In the genomic region with DNA sequence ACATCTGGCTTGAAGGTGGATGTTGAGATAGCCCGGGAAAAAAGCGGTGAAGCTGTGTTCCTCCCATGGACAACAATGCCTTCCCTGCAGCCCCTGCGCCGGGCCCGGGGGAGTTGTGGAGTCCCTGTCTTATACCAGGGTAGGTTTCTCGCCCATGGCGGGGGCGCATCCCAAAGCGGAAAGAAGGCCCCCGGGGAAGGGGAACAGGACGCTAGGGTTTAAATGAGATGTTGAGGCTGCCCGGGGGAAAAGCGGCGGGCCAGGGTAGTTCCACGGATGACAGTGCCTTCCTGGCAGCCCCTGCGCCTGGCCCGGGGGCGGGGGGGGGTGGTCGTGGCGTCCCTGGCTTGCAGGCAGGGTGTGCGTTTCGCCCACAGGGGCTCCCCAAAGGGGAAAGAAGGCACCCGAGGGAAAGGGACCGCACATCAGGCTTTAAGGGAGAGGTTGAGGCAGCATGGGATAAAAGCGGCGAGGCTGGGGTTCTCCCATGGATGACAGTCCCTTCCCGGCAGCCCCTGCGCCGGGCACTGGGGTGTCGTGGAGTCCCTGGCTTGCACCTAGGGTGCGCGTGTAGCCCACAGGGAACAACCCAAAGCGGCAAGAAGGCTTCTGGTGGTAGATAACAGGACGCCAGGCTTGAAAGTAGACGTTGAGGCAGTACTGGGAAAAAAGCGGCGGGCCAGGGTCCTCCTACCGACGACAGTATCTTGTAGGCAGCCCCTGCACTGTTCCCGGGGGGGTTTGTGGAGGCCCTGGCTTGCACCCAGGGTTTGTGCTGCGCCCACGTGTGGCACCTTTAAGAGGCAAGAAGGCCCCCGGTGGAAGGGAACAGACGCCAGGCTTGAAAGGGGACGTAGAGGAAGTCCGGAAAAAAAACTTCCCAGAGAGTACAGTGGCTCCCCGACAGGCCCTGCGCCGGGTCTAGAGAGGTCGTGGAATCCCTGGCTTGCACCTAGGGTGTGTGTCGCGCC, we compare ENCODE assay signal across 29 cellular contexts.
"Had no signal": no experiment of that assay in that cellular context is flagged by ENCODE, and none has a peak within 500 bp of the region (broad histone marks: within the 10 kb centered on the region; RNA-seq: fewer than 3 reads in every experiment).

No MANE protein-coding gene starts in this region.

- FAIRE-seq: endothelial cell of umbilical vein, frontal cortex, urothelium cell line had no signal

- H3K9me3 Mint-ChIP-seq: effector memory CD8-positive, alpha-beta T cell; natural killer cell; stimulated activated effector memory CD8-positive, alpha-beta T cell treated with anti-CD3 and anti-CD28 coated beads, Interleukin-12 subunit alpha, Interleukin-12 subunit beta, amount 100 ng/mL, for 72 hours had no signal

- H3K79me2 ChIP-seq: hepatocyte had no signal

- H3K27ac Mint-ChIP-seq: activated naive CD4-positive, alpha-beta T cell treated with anti-CD3 and anti-CD28 coated beads, Interleukin-2, amount 50 U/mL, for 72 hours; effector memory CD8-positive, alpha-beta T cell; immature natural killer cell; natural killer cell; stimulated activated effector memory CD8-positive, alpha-beta T cell treated with anti-CD3 and anti-CD28 coated beads, Interleukin-12 subunit alpha, Interleukin-12 subunit beta, amount 100 ng/mL, for 72 hours; T-helper 2 cell treated with Interferon-gamma antibody and Interleukin-4, amounts not matched to agents 5 μg/mL and 100 μg/mL, for 36 hours had no signal

- H3K4me1 ChIP-seq: ascending aorta, left ventricle myocardium inferior, prostate gland, stomach, suprapubic skin, tibial nerve had no signal

- H3K36me3 Mint-ChIP-seq: immature natural killer cell; natural killer cell; stimulated activated effector memory CD8-positive, alpha-beta T cell treated with anti-CD3 and anti-CD28 coated beads, Interleukin-12 subunit alpha, Interleukin-12 subunit beta, amount 100 ng/mL, for 72 hours had no signal

- H3K27ac ChIP-seq: ascending aorta, brain microvascular endothelial cell, hepatocyte, left ventricle myocardium inferior, ovary, prostate gland, stomach, suprapubic skin, tibial nerve, VCaP had no signal

- ATAC-seq: activated CD4-positive, CD25-positive, alpha-beta regulatory T cell treated with anti-CD3 and anti-CD28 coated beads, Interleukin-2, amount 50 U/mL, for 24 hours; activated naive CD4-positive, alpha-beta T cell treated with anti-CD3 and anti-CD28 coated beads, Interleukin-2, amount 50 U/mL, for 72 hours; effector memory CD8-positive, alpha-beta T cell; esophagus mucosa; natural killer cell; stimulated activated effector memory CD8-positive, alpha-beta T cell treated with anti-CD3 and anti-CD28 coated beads, Interleukin-12 subunit alpha, Interleukin-12 subunit beta, amount 100 ng/mL, for 72 hours had no signal

- H3K4me2 ChIP-seq: hepatocyte had no signal

- DNase-seq: activated CD4-positive, alpha-beta T cell treated with anti-CD3 and anti-CD28 coated beads, Interleukin-2, amount 50 U/mL, for 1 hour; activated gamma-delta T cell treated with Interleukin-2 at 50 U/mL for 16 hours; activated T-cell treated with anti-CD3 and anti-CD28 coated beads, Interleukin-2, amount 50 U/mL, for 1 hour; brain microvascular endothelial cell; central memory CD4-positive, alpha-beta T cell; effector memory CD8-positive, alpha-beta T cell; glutamatergic neuron; immature natural killer cell; kidney glomerular epithelial cell; left ventricle myocardium inferior; midbrain; natural killer cell; stimulated activated CD4-positive, alpha-beta T cell treated with anti-CD3 and anti-CD28 coated beads, Interleukin-1b, Interleukin-23, amount 100 ng/mL, for 48 hours; stomach had no signal

- H3K36me3 ChIP-seq: ascending aorta, brain microvascular endothelial cell, left ventricle myocardium inferior, ovary, prostate gland, stomach, suprapubic skin, tibial nerve had no signal

- H3K4me1 Mint-ChIP-seq: immature natural killer cell; natural killer cell; stimulated activated effector memory CD8-positive, alpha-beta T cell treated with anti-CD3 and anti-CD28 coated beads, Interleukin-12 subunit alpha, Interleukin-12 subunit beta, amount 100 ng/mL, for 72 hours had no signal

- H3K4me3 ChIP-seq: ascending aorta, hepatocyte, left ventricle myocardium inferior, ovary, prostate gland, stomach, suprapubic skin, tibial nerve had no signal

- H3K4me3 Mint-ChIP-seq: effector memory CD8-positive, alpha-beta T cell; immature natural killer cell; natural killer cell; stimulated activated effector memory CD8-positive, alpha-beta T cell treated with anti-CD3 and anti-CD28 coated beads, Interleukin-12 subunit alpha, Interleukin-12 subunit beta, amount 100 ng/mL, for 72 hours; T-helper 2 cell treated with Interferon-gamma antibody and Interleukin-4, amounts not matched to agents 5 μg/mL and 100 μg/mL, for 36 hours had no signal

- H3K9me3 ChIP-seq: ascending aorta, left ventricle myocardium inferior, ovary, prostate gland, suprapubic skin had no signal

- H3K27me3 ChIP-seq: ascending aorta, brain microvascular endothelial cell, hepatocyte, ovary, stomach, suprapubic skin, tibial nerve had no signal

- H2AFZ ChIP-seq: hepatocyte had no signal
